Comparison of ENCODE assay signal across 9 cellular contexts in genomic region chr9:135990468-135991429, GRCh38. TPM values are rescaled to one million over a fixed set of nuclear protein-coding genes. Genes with fewer than 3 reads are reported as not detected.
DNase-seq lines count a peak whose midpoint lies in the region; ATAC-seq and TF ChIP-seq lines count a peak whose summit lies in the region.
"Had no signal": no experiment of that assay in that cellular context is flagged by ENCODE, and none has a peak within 500 bp of the region (broad histone marks: within the 10 kb centered on the region; RNA-seq: fewer than 3 reads in every experiment).

No MANE protein-coding gene starts in this region.

- peaks cover 10 to 15% of the 10 kb centered on the region in 2 donors for H3K4me1 ChIP-seq in ascending aorta
- peaks cover 11% of the 10 kb centered on the region for H3K4me1 ChIP-seq in iPS DF 6.9 (ENCODE audit: control insufficient read depth, insufficient read depth, low read length)

- WGBS in iPS DF 6.9 (ENCODE audit: insufficient coverage, insufficient read length): 90% methylated on average over 3 of the region's 21 CpGs

- H3K4me1 Mint-ChIP-seq in stimulated activated effector memory CD8-positive, alpha-beta T cell treated with anti-CD3 and anti-CD28 coated beads, Interleukin-12 subunit alpha, Interleukin-12 subunit beta, amount 100 ng/mL, for 72 hours: peaks cover 16% of the 10 kb centered on the region

- H3K9me3 ChIP-seq in ascending aorta: no peaks in the 10 kb centered on the region
- H3K9me3 ChIP-seq in iPS DF 6.9 (ENCODE audit: control insufficient read depth, insufficient read depth, low read length): no peaks in the 10 kb centered on the region

- H3K27ac ChIP-seq in ascending aorta (peak overlapping the region; percentile 3 to 31), iPS DF 6.9 (ENCODE audit: low read length) (no peak overlapping the region)

- no peaks in the 10 kb centered on the region for H3K9me3 Mint-ChIP-seq in stimulated activated effector memory CD8-positive, alpha-beta T cell treated with anti-CD3 and anti-CD28 coated beads, Interleukin-12 subunit alpha, Interleukin-12 subunit beta, amount 100 ng/mL, for 72 hours
- H3K9me3 Mint-ChIP-seq: stimulated activated naive CD8-positive, alpha-beta T cell treated with anti-CD3 and anti-CD28 coated beads, Interleukin-15, Interleukin-2, amounts not matched to agents 100 ng/mL and 50 ng/mL, for 24 hours had no signal

- no peaks in the 10 kb centered on the region for H3K36me3 Mint-ChIP-seq in stimulated activated effector memory CD8-positive, alpha-beta T cell treated with anti-CD3 and anti-CD28 coated beads, Interleukin-12 subunit alpha, Interleukin-12 subunit beta, amount 100 ng/mL, for 72 hours

- no peaks in the 10 kb centered on the region for H3K27me3 ChIP-seq in ascending aorta
- no peaks in the 10 kb centered on the region for H3K27me3 ChIP-seq in iPS DF 6.9 (ENCODE audit: control insufficient read depth, insufficient read depth, low read length)

- H3K4me3 ChIP-seq in ascending aorta (peak overlapping the region in 1 of 2 donors; percentile 38), iPS DF 6.9 (ENCODE audit: low read length) (no peak overlapping the region)

- H3K36me3 ChIP-seq in ascending aorta (no peaks in the 10 kb centered on the region), iPS DF 6.9 (ENCODE audit: control insufficient read depth, insufficient read depth, low read length) (no peaks in the 10 kb centered on the region)

- ATAC-seq in Right ventricle myocardium superior (ENCODE audit: poor library complexity): peak; percentile 22
- peak; percentile 27 for ATAC-seq in stimulated activated effector memory CD8-positive, alpha-beta T cell treated with anti-CD3 and anti-CD28 coated beads, Interleukin-12 subunit alpha, Interleukin-12 subunit beta, amount 100 ng/mL, for 72 hours
- ATAC-seq in HG03469 (IDR thresholded peaks at IDR 0.05; ENCODE audit: unreplicated experiment): no peak
- no peak for ATAC-seq in HG03457 (IDR thresholded peaks at IDR 0.05; ENCODE audit: unreplicated experiment)

- H3K4me3 Mint-ChIP-seq in stimulated activated effector memory CD8-positive, alpha-beta T cell treated with anti-CD3 and anti-CD28 coated beads, Interleukin-12 subunit alpha, Interleukin-12 subunit beta, amount 100 ng/mL, for 72 hours: no peak overlapping the region
- H3K4me3 Mint-ChIP-seq: stimulated activated naive CD8-positive, alpha-beta T cell treated with anti-CD3 and anti-CD28 coated beads, Interleukin-15, Interleukin-2, amounts not matched to agents 100 ng/mL and 50 ng/mL, for 24 hours had no signal

- intact Hi-C loops in Right ventricle myocardium superior (cut with DNase I) (no loop called here), cardiac septum (cut with DNase I) (no loop called here), ascending aorta (cut with DNase I) (no loop called here)

- H3K27ac Mint-ChIP-seq in stimulated activated effector memory CD8-positive, alpha-beta T cell treated with anti-CD3 and anti-CD28 coated beads, Interleukin-12 subunit alpha, Interleukin-12 subunit beta, amount 100 ng/mL, for 72 hours: no peak overlapping the region
- H3K27ac Mint-ChIP-seq: stimulated activated naive CD8-positive, alpha-beta T cell treated with anti-CD3 and anti-CD28 coated beads, Interleukin-15, Interleukin-2, amounts not matched to agents 100 ng/mL and 50 ng/mL, for 24 hours had no signal

- TF ChIP-seq CTCF in ascending aorta (IDR thresholded peaks at IDR 0.05): no peak

- no peak for DNase-seq in Right ventricle myocardium superior
- no peak for DNase-seq in cardiac septum (ENCODE audit: low spot score)
- peak; percentile 38 for DNase-seq in SHP77 treated with DMSO at 0.1 percent for 48 hours (lab: John Stamatoyannopoulos, UW)
- DNase-seq in ascending aorta (ENCODE audit: low spot score in 2 of 2): no peak
- DNase-seq in iPS DF 6.9 (ENCODE audit: low read depth, low spot score): peak; percentile 76
- DNase-seq in stimulated activated effector memory CD8-positive, alpha-beta T cell treated with anti-CD3 and anti-CD28 coated beads, Interleukin-12 subunit alpha, Interleukin-12 subunit beta, amount 100 ng/mL, for 72 hours (ENCODE audit: low spot score in 2 of 2): peak in 1 of 2 donors; percentile 56

RNA-seq across cellular contexts. Expression of gene UBAC1, which starts 29.6 kb away (rescaled TPM):
- total RNA-seq in Right ventricle myocardium superior (107 TPM), cardiac septum (90.3 TPM), ascending aorta (31.0 TPM)

Comparison
In these comparisons a context has a peak if more than half of its experiments do, and no peak if none do; other contexts are left out.
1. ATAC-seq: peak in Right ventricle myocardium superior (single experiment) and stimulated activated effector memory CD8-positive, alpha-beta T cell treated with anti-CD3 and anti-CD28 coated beads, Interleukin-12 subunit alpha, Interleukin-12 subunit beta, amount 100 ng/mL, for 72 hours (single experiment); none in HG03469 (single experiment) and HG03457 (single experiment).
2. DNase-seq: peak in SHP77 treated with DMSO at 0.1 percent for 48 hours (single experiment) and iPS DF 6.9 (single experiment); none in Right ventricle myocardium superior (single experiment), cardiac septum (single experiment) and ascending aorta (0 of 2).